ENCODE assay signal across 20 cellular contexts in genomic region chr6:123518441-123519190, GRCh38.
A peak's percentile ranks its signal among the peaks of the same experiment; 100 is the strongest.
DNase-seq lines count a peak whose midpoint lies in the region; ATAC-seq and TF ChIP-seq lines count a peak whose summit lies in the region.
"Had no signal": no experiment of that assay in that cellular context is flagged by ENCODE, and none has a peak within 500 bp of the region (broad histone marks: within the 10 kb centered on the region; RNA-seq: fewer than 3 reads in every experiment).

No MANE protein-coding gene starts in this region.

- H3K36me3 ChIP-seq in colonic mucosa: no peaks in the 10 kb centered on the region
- H3K36me3 ChIP-seq: tibial nerve had no signal

- peak; percentile 9 to 60 for DNase-seq in NCI-H446 (lab: John Stamatoyannopoulos, UW)
- no peak for DNase-seq in sciatic nerve (ENCODE audit: low spot score)
- DNase-seq in amniotic stem cell (lab: John Stamatoyannopoulos, UW): no peak
- DNase-seq in NK-92 (lab: John Stamatoyannopoulos, UW; ENCODE audit: unreplicated experiment): no peak
- no peak for DNase-seq in naive thymus-derived CD8-positive, alpha-beta T cell
- DNase-seq in colonic mucosa: no peak
- DNase-seq: activated CD4-positive, alpha-beta T cell treated with anti-CD3 and anti-CD28 coated beads, Interleukin-2, amount 50 U/mL, for 1 hour; activated effector memory CD4-positive, alpha-beta T cell treated with anti-CD3 and anti-CD28 coated beads, Interleukin-2, amount 50 U/mL, for 16 hours; CD8-positive, alpha-beta T cell; DMS79; immature natural killer cell; mammary epithelial cell; MM.1S; natural killer cell; SHP77 treated with DMSO at 0.1 percent for 48 hours; stimulated activated CD4-positive, alpha-beta T cell treated with anti-CD3 and anti-CD28 coated beads, Interleukin-15, amount 100 ng/mL, for 24 hours; T-cell had no signal

- H3K27me3 ChIP-seq in layer of hippocampus (ENCODE audit: control insufficient read depth, insufficient read depth, low read length) (no peaks in the 10 kb centered on the region), colonic mucosa (no peaks in the 10 kb centered on the region)
- H3K27me3 ChIP-seq: tibial nerve had no signal

- no peak overlapping the region for H3K4me3 Mint-ChIP-seq in naive thymus-derived CD8-positive, alpha-beta T cell
- H3K4me3 Mint-ChIP-seq: CD8-positive, alpha-beta T cell; immature natural killer cell; natural killer cell; T-cell had no signal

- no peak overlapping the region for H3K9ac ChIP-seq in colonic mucosa (ENCODE audit: low read depth in 2 of 2, low read length in 2 of 2)

- H3K9me3 Mint-ChIP-seq in naive thymus-derived CD8-positive, alpha-beta T cell: peaks cover 0 to 28% (median 2%) of the 10 kb centered on the region in 9 donors
- H3K9me3 Mint-ChIP-seq: CD8-positive, alpha-beta T cell had no signal

- no peaks in the 10 kb centered on the region for H3K9me3 ChIP-seq in colonic mucosa

- no peaks in the 10 kb centered on the region for H3K4me1 Mint-ChIP-seq in naive thymus-derived CD8-positive, alpha-beta T cell
- H3K4me1 Mint-ChIP-seq: immature natural killer cell, natural killer cell, T-cell had no signal

- POLR2A ChIA-PET in naive thymus-derived CD8-positive, alpha-beta T cell (lab: Charles Lee): no interaction called here

- intact Hi-C loops in sciatic nerve (cut with DNase I): no loop called here
- intact Hi-C loops in colonic mucosa (cut with DNase I): no loop called here

- no peak for TF ChIP-seq CTCF in colonic mucosa (IDR thresholded peaks at IDR 0.05)

- H3K27ac ChIP-seq in cingulate gyrus (ENCODE audit: low read depth, low read length) (peak overlapping the region; percentile 63), layer of hippocampus (ENCODE audit: low read depth, low read length) (peak overlapping the region; percentile 60), colonic mucosa (no peak overlapping the region)

- no peaks in the 10 kb centered on the region for H3K27me3 Mint-ChIP-seq in naive thymus-derived CD8-positive, alpha-beta T cell
- H3K27me3 Mint-ChIP-seq: T-cell had no signal

- H3K4me1 ChIP-seq in colonic mucosa: no peaks in the 10 kb centered on the region

- ATAC-seq in sciatic nerve: peak; percentile 69
- no peak for ATAC-seq in naive thymus-derived CD8-positive, alpha-beta T cell
- ATAC-seq: CD8-positive, alpha-beta T cell; natural killer cell; T-cell had no signal

- H3K27ac Mint-ChIP-seq in naive thymus-derived CD8-positive, alpha-beta T cell: no peak overlapping the region
- H3K27ac Mint-ChIP-seq: CD8-positive, alpha-beta T cell; immature natural killer cell; natural killer cell; T-cell had no signal

- H3K36me3 Mint-ChIP-seq in naive thymus-derived CD8-positive, alpha-beta T cell: no peaks in the 10 kb centered on the region
- H3K36me3 Mint-ChIP-seq: CD8-positive, alpha-beta T cell; immature natural killer cell; natural killer cell; T-cell had no signal

- H3K4me3 ChIP-seq in colonic mucosa: no peak overlapping the region
- H3K4me3 ChIP-seq: tibial nerve had no signal

Comparison
In these comparisons a context has a peak if more than half of its experiments do, and no peak if none do; other contexts are left out.
1. DNase-seq: peak in NCI-H446 (2 of 2); none in sciatic nerve (single experiment), amniotic stem cell (single experiment), NK-92 (single experiment), naive thymus-derived CD8-positive, alpha-beta T cell (0 of 10) and colonic mucosa (single experiment).